ENCODE assay signal across 8 cellular contexts in genomic region chr11:96389604-96390402, GRCh38. TPM values are rescaled to one million over a fixed set of nuclear protein-coding genes. Genes with fewer than 3 reads are reported as not detected.
A peak's percentile ranks its signal among the peaks of the same experiment; 100 is the strongest.
DNase-seq lines count a peak whose midpoint lies in the region; ATAC-seq and TF ChIP-seq lines count a peak whose summit lies in the region.

CCDC82 (minus strand) TSS chr11:96389912; CDS start chr11:96384747, 5,165 bp downstream.
JRKL (plus strand) TSS chr11:96390013; CDS start chr11:96390650, 637 bp downstream.

- peak within 1 kb of the TSS; percentile 94 for H3K4ac ChIP-seq in IMR-90 (ENCODE audit: low read depth, low read length)

- dilution Hi-C loops in IMR-90 (cut with HindIII; ENCODE audit: low sequenced_read_pairs, unreplicated experiment) = no loop called here

- peak within 1 kb of the TSS; percentile 91 for H3K27ac ChIP-seq in IMR-90 (ENCODE audit: insufficient read depth, low read length)
- peak within 1 kb of the TSS; percentile 56 for H3K27ac ChIP-seq in OCI-LY7 (ENCODE audit: low read depth, low read length, poor library complexity, severe bottlenecking)

- intact Hi-C loops in IMR-90 (cut with micrococcal nuclease) (loop anchor here (5.0 kb wide), 1 partner anchor 468 kb away; the partner anchor contains the start of gene MTMR2), OCI-LY7 (cut with micrococcal nuclease; ENCODE audit: unreplicated experiment) (loop anchor here (2.0 to 10.0 kb wide), 7 partner anchors 47 to 675 kb away; partner anchors contain the start of genes CEP57 and MAML2)

- H3K14ac ChIP-seq in IMR-90 (replicated peaks; ENCODE audit: low read depth, low read length) = peak within 1 kb of the TSS; percentile 98

- TF ChIP-seq CTCF in IMR-90 (conservative IDR thresholded peaks at IDR 0.05; ENCODE audit: low read depth, low read length) (no peak), OCI-LY7 (conservative IDR thresholded peaks at IDR 0.05; ENCODE audit: low read length) (no peak)

- peak within 1 kb of the TSS; percentile 92 for H3K4me3 ChIP-seq in IMR-90 (ENCODE audit: insufficient read depth, low read depth, low read length)
- peak within 1 kb of the TSS; percentile 82 for H3K4me3 ChIP-seq in OCI-LY7 (ENCODE audit: low read depth, low read length, poor library complexity, severe bottlenecking)
- H3K4me3 ChIP-seq in mucosa of stomach (ENCODE audit: low read length) = peak within 1 kb of the TSS; percentile 80

- H3K9ac ChIP-seq in IMR-90 (ENCODE audit: low read depth, low read length) (peak within 1 kb of the TSS; percentile 88), mucosa of stomach (ENCODE audit: low read length) (peak within 1 kb of the TSS; percentile 67)

- BruUV-seq in IMR-90 (replicated peaks; lab: Mats Ljungman, UMichigan) (no TSS peak), OCI-LY7 (replicated peaks; lab: Mats Ljungman, UMichigan) (no TSS peak)

- peak within 1 kb of the TSS; percentile 86 for H3K56ac ChIP-seq in IMR-90 (ENCODE audit: extremely low read depth, insufficient read depth, low read length)

- H3K79me2 ChIP-seq in OCI-LY7 (ENCODE audit: insufficient read depth, low read depth, low read length) = peaks cover 47% of the 10 kb centered on the region; the same call in 1 of the 2 replicates

- no peaks in the 10 kb centered on the region; the same call in 1 of the 2 replicates for H3K9me3 ChIP-seq in IMR-90 (ENCODE audit: control insufficient read depth, insufficient read depth, low read length)
- H3K9me3 ChIP-seq in OCI-LY7 (ENCODE audit: low read length) = no peaks in the 10 kb centered on the region
- no peaks in the 10 kb centered on the region for H3K9me3 ChIP-seq in mucosa of stomach (ENCODE audit: control insufficient read depth, low read length)

- TF ChIP-seq RAD21 in IMR-90 (IDR thresholded peaks at IDR 0.05; ENCODE audit: low read length) = no peak

- no peaks in the 10 kb centered on the region for H3K9me2 ChIP-seq in OCI-LY7 (ENCODE audit: insufficient read depth, low read length)

- H4K8ac ChIP-seq in IMR-90 (ENCODE audit: low read depth in 2 of 2, low read length in 2 of 2) = peak within 1 kb of the TSS; percentile 76 to 85

- ATAC-seq in GM21529 (IDR thresholded peaks at IDR 0.05; ENCODE audit: unreplicated experiment) = peak; percentile 91
- ATAC-seq in IMR-90 (ENCODE audit: low read depth) = peak; percentile 99

- H2AK9ac ChIP-seq in IMR-90 (replicated peaks; ENCODE audit: low read depth, low read length, poor library complexity) = peak within 1 kb of the TSS; percentile 97

- no peak within 1 kb of the TSS for H2BK20ac ChIP-seq in IMR-90 (ENCODE audit: low read depth, low read length)

- 5% methylated on average over 4 of the region's 61 CpGs; no CpG with 5 or more reads in 1 of the 2 experiments for WGBS in IMR-90 (ENCODE audit: extremely low coverage in 2 of 2, insufficient read length in 1 of 2), 2 experiments

- CTCF ChIA-PET in IMR-90 (lab: Yijun Ruan, JAX) (interaction anchor here (2.0 kb wide), 1 partner anchor 47 kb away, joined by 6 read pairs; the partner anchor contains the start of gene MAML2), OCI-LY7 (lab: Charles Lee; ENCODE audit: unreplicated experiment) (interaction anchor here (0.7 to 1.3 kb wide), 2 partner anchors 47 to 113 kb away, joined by 4 read pairs; partner anchors contain the start of gene MAML2)

- peak within 1 kb of the TSS; percentile 68; the same call in 1 of the 3 replicates for H2BK15ac ChIP-seq in IMR-90 (ENCODE audit: low read depth, low read length)

- peak within 1 kb of the TSS; percentile 80 for H2BK5ac ChIP-seq in IMR-90 (ENCODE audit: low read depth, low read length, poor library complexity, severe bottlenecking)

- no peaks in the 10 kb centered on the region for H4K20me1 ChIP-seq in IMR-90 (ENCODE audit: insufficient read depth, low read length)
- no peaks in the 10 kb centered on the region for H4K20me1 ChIP-seq in OCI-LY7 (ENCODE audit: insufficient read depth, low read length)

- H2BK120ac ChIP-seq in IMR-90 (ENCODE audit: low read depth, low read length) = peak within 1 kb of the TSS; percentile 71

- H3K4me2 ChIP-seq in IMR-90 (ENCODE audit: low read depth, low read length) = peak within 1 kb of the TSS; percentile 96
- H3K4me2 ChIP-seq in OCI-LY7 (ENCODE audit: low read length) = peak within 1 kb of the TSS; percentile 90

- peak within 1 kb of the TSS; percentile 90 for H2AK5ac ChIP-seq in IMR-90 (ENCODE audit: low read depth, low read length)

- TF ChIP-seq POLR2A in IMR-90 (IDR thresholded peaks at IDR 0.05; ENCODE audit: low read depth, low read length) = peak; percentile 83
- peak; percentile 88 for TF ChIP-seq POLR2A in erythroblast (IDR thresholded peaks at IDR 0.05; ENCODE audit: low read length)

- H3K27me3 ChIP-seq in IMR-90 (ENCODE audit: control insufficient read depth, insufficient read depth, low read length) (no peaks in the 10 kb centered on the region), mucosa of stomach (ENCODE audit: control insufficient read depth, insufficient read depth, low read length) (no peaks in the 10 kb centered on the region)

- H2AFZ ChIP-seq in IMR-90 (replicated peaks; ENCODE audit: low read length, poor library complexity) (peak within 1 kb of the TSS; percentile 96), OCI-LY7 (ENCODE audit: low read length) (peak within 1 kb of the TSS; percentile 90)

- peak; percentile 76 for DNase-seq in DMS114 treated with DMSO at 0.1 percent for 48 hours (lab: John Stamatoyannopoulos, UW; ENCODE audit: unreplicated experiment)
- peak; percentile 92 for DNase-seq in IMR-90
- DNase-seq in OCI-LY7 (ENCODE audit: low spot score) = peak; percentile 95
- DNase-seq in activated T-cell treated with anti-CD3 and anti-CD28 coated beads for 4 hours = peak; percentile 100
- DNase-seq in erythroblast (lab: John Stamatoyannopoulos, UW) = peak; percentile 95 to 97
- peak; percentile 99 for DNase-seq in stimulated activated CD8-positive, alpha-beta memory T cell treated with anti-CD3 and anti-CD28 coated beads, Interleukin-4, amount 100 ng/mL, for 48 hours

- 0 out of 2 replicates have a peak, but pooled peaks cover 2% of the 10 kb centered on the region for H3K9me1 ChIP-seq in IMR-90 (ENCODE audit: insufficient read depth, low read length)

- H3K36me3 ChIP-seq in IMR-90 (ENCODE audit: control insufficient read depth, insufficient read depth, low read length) = no peaks in the 10 kb centered on the region; the same call in 1 of the 2 replicates
- peaks cover 9% of the 10 kb centered on the region for H3K36me3 ChIP-seq in OCI-LY7 (ENCODE audit: insufficient read depth, low read length)
- no peaks in the 10 kb centered on the region for H3K36me3 ChIP-seq in mucosa of stomach (ENCODE audit: control insufficient read depth, insufficient read depth, low read length)

- H3K79me1 ChIP-seq in IMR-90 (ENCODE audit: low read depth in 1 of 2, low read length in 2 of 2) = peaks cover 34 to 50% of the 10 kb centered on the region in 2 experiments

- H3K23ac ChIP-seq in IMR-90 (ENCODE audit: low read depth, low read length) = peak within 1 kb of the TSS; percentile 93

- peak within 1 kb of the TSS; percentile 85 for H4K91ac ChIP-seq in IMR-90 (ENCODE audit: insufficient read depth, low read depth, low read length)

- peak within 1 kb of the TSS; percentile 86 for H4K5ac ChIP-seq in IMR-90 (ENCODE audit: low read depth, low read length)

- POLR2A ChIA-PET in IMR-90 (lab: Charles Lee; ENCODE audit: unreplicated experiment) = interaction anchor here (0.6 to 0.7 kb wide), 3 partner anchors 153 to 1525 kb away, joined by 3 read pairs; no protein-coding TSS in a partner anchor
- POLR2A ChIA-PET in OCI-LY7 (lab: Charles Lee) = interaction anchor here (0.5 to 2.5 kb wide), 28 partner anchors 10 to 1292 kb away, joined by 3 to 9 read pairs (median 4); partner anchors contain the start of genes CEP57, FAM76B and MAML2

- in situ Hi-C loops in IMR-90 (cut with MboI; ENCODE audit: low sequenced_read_pairs) = loop anchor here (10.0 kb wide), 1 partner anchor 545 kb away; no protein-coding TSS in a partner anchor

- H3K4me1 ChIP-seq in IMR-90 (ENCODE audit: control insufficient read depth, insufficient read depth, low read length) (no peaks in the 10 kb centered on the region; the same call in 1 of the 2 replicates), OCI-LY7 (ENCODE audit: insufficient read depth, low read length, poor library complexity, severe bottlenecking) (peaks cover 32% of the 10 kb centered on the region), mucosa of stomach (ENCODE audit: control insufficient read depth, insufficient read depth, low read length) (peaks cover 6% of the 10 kb centered on the region)

- H3K18ac ChIP-seq in IMR-90 (ENCODE audit: low read depth, low read length) = peak within 1 kb of the TSS; percentile 84

TF ChIP-seq in IMR-90, 13 proteins besides CTCF, POLR2A, EP300 and RAD21:
- TF ChIP-seq SMC3 (IDR thresholded peaks at IDR 0.05; ENCODE audit: low read depth, low read length) (no peak), CHD1 (IDR thresholded peaks at IDR 0.05; ENCODE audit: low read depth, low read length) (0 out of 2 replicates have a peak, but pooled peaks have one; percentile 31), USF2 (IDR thresholded peaks at IDR 0.05; ENCODE audit: low read depth, low read length) (no peak), CEBPB (IDR thresholded peaks at IDR 0.05; ENCODE audit: low read depth, low read length) (peak; percentile 60), MXI1 (IDR thresholded peaks at IDR 0.05; ENCODE audit: borderline replicate concordance, low read depth, low read length) (0 out of 2 replicates have a peak, but pooled peaks have one; percentile 51), MAZ (IDR thresholded peaks at IDR 0.05; ENCODE audit: borderline replicate concordance, low read depth, low read length) (peak; percentile 86)

RNA-seq across cellular contexts. Expression of gene CCDC82, which starts in this region (rescaled TPM):
- total RNA-seq in IMR-90 (2012; rRNA removed) (4.1 and 11.7 TPM in 2 replicates), OCI-LY7 (2022) (43.6 and 47.5 TPM in 2 replicates)
- polyA plus RNA-seq in IMR-90 (2012; rRNA removed) = 6.9 and 9.4 TPM in 2 replicates
- 0.36 and 0.73 TPM in 2 replicates for polyA plus RNA-seq in IMR-90 (2012; cell fraction: cytosol; rRNA removed)
- polyA plus RNA-seq in IMR-90 (2012; cell fraction: nucleus; rRNA removed; ENCODE audit: low replicate concordance) = 1.8 and 15.4 TPM in 2 replicates
- 22.2 and 23.0 TPM in 2 replicates for total RNA-seq in OCI-LY7 (2014; rRNA removed; shearing (Covaris generic))

RNA-seq across cellular contexts. Expression of gene JRKL, which starts in this region (rescaled TPM):
- total RNA-seq in IMR-90 (2012; rRNA removed) (5.9 and 10.3 TPM in 2 replicates), OCI-LY7 (2022) (10.0 and 12.3 TPM in 2 replicates)
- 3.6 and 5.6 TPM in 2 replicates for polyA plus RNA-seq in IMR-90 (2012; rRNA removed)
- 0.48 and 0.61 TPM in 2 replicates for polyA plus RNA-seq in IMR-90 (2012; cell fraction: cytosol; rRNA removed)
- 0.18 and 2.3 TPM in 2 replicates for polyA plus RNA-seq in IMR-90 (2012; cell fraction: nucleus; rRNA removed; ENCODE audit: low replicate concordance)
- total RNA-seq in OCI-LY7 (2014; rRNA removed; shearing (Covaris generic)) = 4.9 and 6.0 TPM in 2 replicates

Comparison
In these comparisons a context has a peak if more than half of its experiments do, and no peak if none do; other contexts are left out.
1. Peak in every context shown above with its lines: DNase-seq, ATAC-seq, H3K4me3 ChIP-seq and H3K27ac ChIP-seq.